Comparison of ENCODE assay signal across 8 cellular contexts in genomic region chr4:102761478-102761790, GRCh38. TPM values are rescaled to one million over a fixed set of nuclear protein-coding genes. Genes with fewer than 3 reads are reported as not detected.
DNase-seq lines count a peak whose midpoint lies in the region; ATAC-seq, FAIRE-seq and TF ChIP-seq lines count a peak whose summit lies in the region.

No MANE protein-coding gene starts in this region.

- FAIRE-seq in keratinocyte (lab: Jason Lieb, UNC), result no peak

- no peaks in the 10 kb centered on the region for H3K9me3 Mint-ChIP-seq in HFFc6

- H3K4me3 ChIP-seq in BJ (ENCODE audit: low read depth, low read length) (peak overlapping the region; percentile 78), ascending aorta (peak overlapping the region; percentile 87 to 91), keratinocyte (ENCODE audit: control insufficient read depth in 2 of 3, extremely low read depth in 1 of 3, insufficient read depth in 2 of 3, low read depth in 1 of 3, low read length in 3 of 3) (peak overlapping the region; percentile 72 to 91 (median 74))

- dilution Hi-C loops in keratinocyte (cut with MboI; ENCODE audit: extremely low pct_ligation_motif_present, low sequenced_read_pairs), result no loop called here

- H3K9ac ChIP-seq in keratinocyte (ENCODE audit: control insufficient read depth, extremely low read depth, insufficient read depth, low read length), result peak overlapping the region; percentile 89

- H3K79me2 ChIP-seq in keratinocyte (ENCODE audit: control insufficient read depth, insufficient read depth, low read length), result peaks cover 19% of the 10 kb centered on the region

- peaks cover 39% of the 10 kb centered on the region for H3K4me1 Mint-ChIP-seq in HFFc6 (ENCODE audit: low read depth)

- H3K4me1 ChIP-seq in ascending aorta (peaks cover 0 to 2% of the 10 kb centered on the region in 2 donors), keratinocyte (ENCODE audit: control insufficient read depth, extremely low read depth, insufficient read depth, low read length) (peaks cover 9% of the 10 kb centered on the region)

- peak overlapping the region; percentile 42; the same call in 1 of the 2 replicates for H3K27ac Mint-ChIP-seq in HFFc6

- intact Hi-C loops in ascending aorta (cut with DNase I), result loop anchor here (2.0 kb wide), 1 partner anchor 65 kb away; the partner anchor contains the start of gene UBE2D3

- no peak for ATAC-seq in HG02678 (IDR thresholded peaks at IDR 0.05; ENCODE audit: unreplicated experiment)

- no peaks in the 10 kb centered on the region for H3K9me1 ChIP-seq in keratinocyte (ENCODE audit: control insufficient read depth, extremely low read depth, insufficient read depth, low read length)

- H3K27ac ChIP-seq in ascending aorta (peak overlapping the region; percentile 71 to 79), keratinocyte (ENCODE audit: control insufficient read depth, insufficient read depth, low read length) (no peak overlapping the region)

- H3K4me2 ChIP-seq in keratinocyte (ENCODE audit: control insufficient read depth, extremely low read depth, insufficient read depth, low read depth, low read length), result peak overlapping the region; percentile 100

- peak overlapping the region; percentile 94 for H2AFZ ChIP-seq in keratinocyte (ENCODE audit: control insufficient read depth, low read length)

- H3K27me3 ChIP-seq in BJ (ENCODE audit: control insufficient read depth, insufficient read depth, low read length) (no peaks in the 10 kb centered on the region), ascending aorta (no peaks in the 10 kb centered on the region), keratinocyte (ENCODE audit: control insufficient read depth, extremely low read depth, insufficient read depth, low read length) (no peaks in the 10 kb centered on the region)

- TF ChIP-seq CTCF in BJ (IDR thresholded peaks at IDR 0.05; ENCODE audit: insufficient read depth, low read depth, low read length), result no peak
- no peak for TF ChIP-seq CTCF in HFFc6 (IDR thresholded peaks at IDR 0.05)
- no peak for TF ChIP-seq CTCF in ascending aorta (IDR thresholded peaks at IDR 0.05)
- no peak for TF ChIP-seq CTCF in keratinocyte (optimal IDR thresholded peaks at IDR 0.05 in 1 of 3, IDR thresholded peaks at IDR 0.05 in 1 of 3, conservative IDR thresholded peaks at IDR 0.05 in 1 of 3; ENCODE audit: extremely low read depth in 1 of 3, insufficient read depth in 2 of 3, low read length in 3 of 3)

- CTCF ChIA-PET in BJ (lab: Yijun Ruan, JAX), result interaction anchor here (0.8 to 0.9 kb wide), 2 partner anchors 51 to 67 kb away, joined by 3 read pairs; no protein-coding TSS in a partner anchor

- H3K36me3 ChIP-seq in BJ (ENCODE audit: control insufficient read depth, insufficient read depth, low read length) (no peaks in the 10 kb centered on the region), ascending aorta (no peaks in the 10 kb centered on the region), keratinocyte (ENCODE audit: control insufficient read depth in 2 of 2, extremely low read depth in 1 of 2, insufficient read depth in 2 of 2, low read length in 2 of 2) (no peaks in the 10 kb centered on the region)

- H3K9me3 ChIP-seq in ascending aorta (no peaks in the 10 kb centered on the region), keratinocyte (ENCODE audit: control insufficient read depth, low read depth, low read length) (no peaks in the 10 kb centered on the region)

- peak overlapping the region; percentile 92 for H3K4me3 Mint-ChIP-seq in HFFc6

- peaks cover 6% of the 10 kb centered on the region; the same call in 1 of the 2 replicates for H3K36me3 Mint-ChIP-seq in HFFc6 (ENCODE audit: low read depth)

- H4K20me1 ChIP-seq in keratinocyte (ENCODE audit: control insufficient read depth, extremely low read depth, insufficient read depth, low read length), result no peaks in the 10 kb centered on the region

- no peaks in the 10 kb centered on the region for H3K27me3 Mint-ChIP-seq in HFFc6 (ENCODE audit: insufficient read depth)

- DNase-seq in BJ (ENCODE audit: low read depth) (no peak), HFFc6 (no peak), ascending aorta (ENCODE audit: low spot score in 2 of 2) (no peak), keratinocyte (ENCODE audit: low read depth, low spot score) (no peak), superior temporal gyrus (ENCODE audit: extremely low spot score) (peak; percentile 69), NCI-H446 treated with DMSO at 0.1 percent for 48 hours (lab: John Stamatoyannopoulos, UW) (no peak), DMS114 treated with DMSO at 0.1 percent for 48 hours (lab: John Stamatoyannopoulos, UW; ENCODE audit: unreplicated experiment) (no peak)

- POLR2A ChIA-PET in BJ (lab: Charles Lee), result no interaction called here

RNA-seq across cellular contexts. Expression of gene MANBA, which starts 0.7 kb away (rescaled TPM):
- polyA plus RNA-seq in BJ (2011; rRNA removed) (6.3 and 8.6 TPM in 2 replicates), keratinocyte (9.3 to 10.7 TPM (median 10.2 TPM) in 3 replicates)
- 5.7 and 6.9 TPM in 2 replicates for polyA minus RNA-seq in BJ (2011; rRNA and poly(A)+ RNA removed)
- 10 to 100 TPM; 31.2 to 57.9 (median 36.0) TPM for total RNA-seq in HFFc6 (2021; fragmentation: NEBNext Ultra II Directional; extraction: Animal tissue kit (Norgen Biotek cat#: 25700))
- 9.7 TPM for total RNA-seq in ascending aorta
- 16.5 TPM for polyA plus RNA-seq in keratinocyte (2011; ENCODE audit: low read depth)
- 5.9 and 6.9 TPM in 2 replicates for polyA plus RNA-seq in keratinocyte (2011; cell fraction: cytosol; rRNA removed)
- polyA plus RNA-seq in keratinocyte (2011; cell fraction: nucleus; rRNA removed), result 32.6 and 37.8 TPM in 2 replicates
- 12.5 and 17.4 TPM in 2 replicates for polyA plus RNA-seq in keratinocyte (2012; ENCODE audit: low replicate concordance)
- 5.2 to 16.3 TPM (median 15.8 TPM) in 3 replicates for polyA minus RNA-seq in keratinocyte
- polyA minus RNA-seq in keratinocyte (2011; cell fraction: cytosol; rRNA and poly(A)+ RNA removed), result 11.5 TPM
- 30.7 and 39.0 TPM in 2 replicates for polyA minus RNA-seq in keratinocyte (2011; cell fraction: nucleus; rRNA and poly(A)+ RNA removed)
